ENCODE assay signal across 2 cellular contexts in the genomic region with DNA sequence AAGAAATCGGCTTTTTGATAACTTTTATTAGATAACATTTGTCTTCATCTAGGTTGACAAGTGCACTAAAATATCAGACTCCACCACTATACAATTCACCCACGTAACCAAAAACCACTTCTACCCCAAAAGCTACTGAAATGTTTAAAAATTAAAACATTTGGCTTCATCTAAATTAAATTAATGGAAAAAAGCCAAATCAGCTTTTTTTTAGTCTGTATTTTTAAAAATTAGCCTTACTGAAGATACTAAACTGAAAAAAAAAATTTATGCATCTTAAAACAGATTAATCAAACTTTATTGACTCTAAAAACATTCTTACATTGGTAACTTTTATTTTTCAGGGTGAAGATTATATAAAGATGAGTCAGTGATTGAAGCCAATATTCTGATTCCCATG.
TF ChIP-seq lines count a peak whose summit lies in the region.

No MANE protein-coding gene starts in this region.

TF ChIP-seq in HepG2, 621 proteins besides CTCF, POLR2A, EP300 and RAD21:
- TF ChIP-seq MAFK (conservative IDR thresholded peaks at IDR 0.05 in 1 of 2, IDR thresholded peaks at IDR 0.05 in 1 of 2; ENCODE audit: low read length in 2 of 2): peak; percentile 29 to 67; a peak in 3 of 4 replicates
- no peak for TF ChIP-seq ZNF10 (CRISPR knock-in tag; IDR thresholded peaks at IDR 0.05; ENCODE audit: borderline replicate concordance, low read depth)
- TF ChIP-seq, protein P1, sequence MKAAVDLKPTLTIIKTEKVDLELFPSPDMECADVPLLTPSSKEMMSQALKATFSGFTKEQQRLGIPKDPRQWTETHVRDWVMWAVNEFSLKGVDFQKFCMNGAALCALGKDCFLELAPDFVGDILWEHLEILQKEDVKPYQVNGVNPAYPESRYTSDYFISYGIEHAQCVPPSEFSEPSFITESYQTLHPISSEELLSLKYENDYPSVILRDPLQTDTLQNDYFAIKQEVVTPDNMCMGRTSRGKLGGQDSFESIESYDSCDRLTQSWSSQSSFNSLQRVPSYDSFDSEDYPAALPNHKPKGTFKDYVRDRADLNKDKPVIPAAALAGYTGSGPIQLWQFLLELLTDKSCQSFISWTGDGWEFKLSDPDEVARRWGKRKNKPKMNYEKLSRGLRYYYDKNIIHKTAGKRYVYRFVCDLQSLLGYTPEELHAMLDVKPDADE (CRISPR knock-in tag; IDR thresholded peaks at IDR 0.05): no peak
- no peak for TF ChIP-seq RXRB (CRISPR knock-in tag; IDR thresholded peaks at IDR 0.05; ENCODE audit: borderline replicate concordance)
- TF ChIP-seq MAFF (IDR thresholded peaks at IDR 0.05; ENCODE audit: low read depth, low read length): peak; percentile 40; the same call in 1 of the 2 replicates
- no peak for TF ChIP-seq DR1 (CRISPR knock-in tag; IDR thresholded peaks at IDR 0.05)
- TF ChIP-seq CHD2 (IDR thresholded peaks at IDR 0.05; ENCODE audit: low read depth, low read length): no peak
- no peak for TF ChIP-seq RBM39 (IDR thresholded peaks at IDR 0.05; ENCODE audit: low read depth, low read length, poor library complexity, severe bottlenecking)
- TF ChIP-seq, protein P2, sequence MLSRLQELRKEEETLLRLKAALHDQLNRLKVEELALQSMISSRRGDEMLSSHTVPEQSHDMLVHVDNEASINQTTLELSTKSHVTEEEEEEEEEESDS (CRISPR knock-in tag; IDR thresholded peaks at IDR 0.05; ENCODE audit: borderline replicate concordance): no peak
TF ChIP-seq in HepG2: peak in this region for 2.

TF ChIP-seq in IMR-90, 13 proteins besides CTCF, POLR2A, EP300 and RAD21:
- TF ChIP-seq CHD1 (IDR thresholded peaks at IDR 0.05; ENCODE audit: low read depth, low read length): no peak
- TF ChIP-seq MXI1 (IDR thresholded peaks at IDR 0.05; ENCODE audit: borderline replicate concordance, low read depth, low read length): no peak
- TF ChIP-seq, protein P3, sequence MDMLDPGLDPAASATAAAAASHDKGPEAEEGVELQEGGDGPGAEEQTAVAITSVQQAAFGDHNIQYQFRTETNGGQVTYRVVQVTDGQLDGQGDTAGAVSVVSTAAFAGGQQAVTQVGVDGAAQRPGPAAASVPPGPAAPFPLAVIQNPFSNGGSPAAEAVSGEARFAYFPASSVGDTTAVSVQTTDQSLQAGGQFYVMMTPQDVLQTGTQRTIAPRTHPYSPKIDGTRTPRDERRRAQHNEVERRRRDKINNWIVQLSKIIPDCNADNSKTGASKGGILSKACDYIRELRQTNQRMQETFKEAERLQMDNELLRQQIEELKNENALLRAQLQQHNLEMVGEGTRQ (IDR thresholded peaks at IDR 0.05; ENCODE audit: low read depth, low read length): no peak
- TF ChIP-seq MAFK (IDR thresholded peaks at IDR 0.05; ENCODE audit: low read depth, low read length): peak; percentile 41
- no peak for TF ChIP-seq RFX5 (IDR thresholded peaks at IDR 0.05; ENCODE audit: low read depth, low read length)
- no peak for TF ChIP-seq BHLHE40 (IDR thresholded peaks at IDR 0.05; ENCODE audit: low read depth, low read length)
- TF ChIP-seq MAZ (IDR thresholded peaks at IDR 0.05; ENCODE audit: borderline replicate concordance, low read depth, low read length): no peak
TF ChIP-seq in IMR-90: peak in this region for 1.
